21 cellular contexts compared by ENCODE assay signal in genomic region chr6:132414332-132414731, GRCh38. TPM values are rescaled to one million over a fixed set of nuclear protein-coding genes. Genes with fewer than 3 reads are reported as not detected.
"Had no signal": no experiment of that assay in that cellular context is flagged by ENCODE, and none has a peak within 500 bp of the region (broad histone marks: within the 10 kb centered on the region; RNA-seq: fewer than 3 reads in every experiment).

No MANE protein-coding gene starts in this region.

- H3K79me2 ChIP-seq: parathyroid adenoma had no signal

- DNase-seq: effector memory CD8-positive, alpha-beta T cell; immature natural killer cell; kidney; left colon; mammary epithelial cell; mucosa of descending colon; naive thymus-derived CD8-positive, alpha-beta T cell; occipital lobe; psoas muscle; spleen; stimulated activated CD4-positive, alpha-beta T cell treated with anti-CD3 and anti-CD28 coated beads, Interleukin-15, amount 100 ng/mL, for 24 hours; stimulated activated CD4-positive, alpha-beta T cell treated with anti-CD3 and anti-CD28 coated beads, Interleukin-1b, Interleukin-23, amount 100 ng/mL, for 48 hours; stimulated activated CD4-positive, alpha-beta T cell treated with anti-CD3 and anti-CD28 coated beads, Interleukin-4, amount 100 ng/mL, for 24 hours; stimulated activated naive CD4-positive, alpha-beta T cell; stomach; substantia nigra; transverse colon had no signal

- H3K4me3 ChIP-seq: esophagus muscularis mucosa, mucosa of descending colon, psoas muscle, spleen, stomach, thoracic aorta, transverse colon had no signal

- H3K9ac ChIP-seq: parathyroid adenoma had no signal

- H3K4me1 ChIP-seq: esophagus muscularis mucosa, parathyroid adenoma, psoas muscle, stomach, transverse colon had no signal

- H3K27ac ChIP-seq: epithelial cell of prostate, esophagus muscularis mucosa, parathyroid adenoma, psoas muscle, spleen, stomach, thoracic aorta, transverse colon had no signal

- H3K36me3 ChIP-seq: esophagus muscularis mucosa, spleen, stomach, thoracic aorta, transverse colon had no signal

- H3K4me1 Mint-ChIP-seq: immature natural killer cell; naive thymus-derived CD8-positive, alpha-beta T cell had no signal

- H3K27me3 ChIP-seq: esophagus muscularis mucosa, stomach, transverse colon had no signal

- H2AFZ ChIP-seq: parathyroid adenoma had no signal

- H3K36me3 Mint-ChIP-seq: immature natural killer cell had no signal

- H3K9me3 ChIP-seq: esophagus muscularis mucosa, mucosa of descending colon, thoracic aorta, transverse colon had no signal

- ATAC-seq: effector memory CD8-positive, alpha-beta T cell; left colon; mucosa of descending colon; naive thymus-derived CD8-positive, alpha-beta T cell; psoas muscle had no signal

- H3K27ac Mint-ChIP-seq: effector memory CD8-positive, alpha-beta T cell; immature natural killer cell; naive thymus-derived CD8-positive, alpha-beta T cell had no signal

- H3K4me3 Mint-ChIP-seq: effector memory CD8-positive, alpha-beta T cell; immature natural killer cell; naive thymus-derived CD8-positive, alpha-beta T cell had no signal

RNA-seq across cellular contexts. Expression of gene MOXD1, which starts 13.1 kb away (rescaled TPM):
- polyA plus RNA-seq: immature natural killer cell; naive thymus-derived CD8-positive, alpha-beta T cell had no signal
